In the genomic region with DNA sequence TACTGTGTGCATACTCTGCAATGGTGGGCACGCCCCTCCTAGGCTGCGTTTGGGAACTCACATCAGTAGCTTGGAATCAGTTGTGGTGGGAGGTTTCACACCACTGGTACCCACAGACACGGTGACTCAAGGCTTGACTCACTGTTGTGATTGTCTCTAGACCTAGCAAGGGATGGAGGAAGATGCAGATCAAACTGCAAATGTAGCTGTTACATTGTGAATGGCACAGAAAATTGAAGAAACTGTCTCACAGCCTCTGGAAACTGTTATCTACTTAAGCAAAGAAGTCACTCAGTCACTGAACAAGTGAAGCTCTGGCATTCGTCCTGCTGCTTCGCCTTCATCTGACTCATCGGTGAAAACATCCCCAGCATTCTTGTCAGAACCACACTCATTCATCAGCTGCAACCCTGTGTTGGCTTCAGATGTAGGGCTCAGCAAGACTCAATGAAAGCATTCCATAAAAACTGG, we compare ENCODE assay signal across 8 cellular contexts. TPM values are rescaled to one million over a fixed set of nuclear protein-coding genes. Genes with fewer than 3 reads are reported as not detected.
DNase-seq lines count a peak whose midpoint lies in the region; ATAC-seq and TF ChIP-seq lines count a peak whose summit lies in the region.

No MANE protein-coding gene starts in this region.

- peaks cover 30% of the 10 kb centered on the region for H3K4me1 Mint-ChIP-seq in activated naive CD8-positive, alpha-beta T cell treated with anti-CD3 and anti-CD28 coated beads for 36 hours
- peaks cover 6% of the 10 kb centered on the region for H3K4me1 Mint-ChIP-seq in mesothelial cell of epicardium
- H3K4me1 Mint-ChIP-seq in stimulated activated naive CD8-positive, alpha-beta T cell treated with anti-CD3 and anti-CD28 coated beads, Interleukin-15, Interleukin-2, amounts not matched to agents 100 ng/mL and 50 ng/mL, for 24 hours (ENCODE audit: low read depth), result peaks cover 48% of the 10 kb centered on the region

- H3K27ac ChIP-seq in SJSA1, result peak overlapping the region; percentile 64
- H3K27ac ChIP-seq in esophagus squamous epithelium, result no peak overlapping the region
- H3K27ac ChIP-seq in testis, result no peak overlapping the region

- intact Hi-C loops in esophagus squamous epithelium (cut with DNase I), result no loop called here
- intact Hi-C loops in testis (cut with DNase I; ENCODE audit: low total_unique reads), result no loop called here

- 15 to 17% methylated on average over 6 of the region's 6 CpGs for WGBS in esophagus squamous epithelium, 2 donors
- 65 to 71% methylated on average over 6 of the region's 6 CpGs for WGBS in testis, 2 donors

- TF ChIP-seq CTCF in AG10803 (conservative IDR thresholded peaks at IDR 0.05; ENCODE audit: low read length), result no peak
- no peak for TF ChIP-seq CTCF in mesothelial cell of epicardium (IDR thresholded peaks at IDR 0.05; ENCODE audit: unreplicated experiment)
- TF ChIP-seq CTCF in esophagus squamous epithelium (IDR thresholded peaks at IDR 0.05), result no peak
- no peak for TF ChIP-seq CTCF in testis (IDR thresholded peaks at IDR 0.05)

- DNase-seq in AG10803 (ENCODE audit: low read depth) (peak; percentile 98), SJSA1 (ENCODE audit: low read depth in 1 of 2, low spot score in 2 of 2) (peak; percentile 92), mesothelial cell of epicardium (ENCODE audit: low spot score in 2 of 2, unreplicated experiment in 2 of 2) (no peak), esophagus squamous epithelium (lab: John Stamatoyannopoulos, UW) (no peak), testis (no peak)
- DNase-seq in activated naive CD8-positive, alpha-beta T cell treated with anti-CD3 and anti-CD28 coated beads for 36 hours, result peak; percentile 77

- H3K4me3 Mint-ChIP-seq in activated naive CD8-positive, alpha-beta T cell treated with anti-CD3 and anti-CD28 coated beads for 36 hours, result no peak overlapping the region
- H3K4me3 Mint-ChIP-seq in mesothelial cell of epicardium, result no peak overlapping the region
- peak overlapping the region; percentile 40 for H3K4me3 Mint-ChIP-seq in stimulated activated naive CD8-positive, alpha-beta T cell treated with anti-CD3 and anti-CD28 coated beads, Interleukin-15, Interleukin-2, amounts not matched to agents 100 ng/mL and 50 ng/mL, for 24 hours

- TF ChIP-seq POLR2A in esophagus squamous epithelium (IDR thresholded peaks at IDR 0.05), result no peak
- TF ChIP-seq POLR2A in testis (IDR thresholded peaks at IDR 0.05), result no peak

- no peak overlapping the region for H3K27ac Mint-ChIP-seq in activated naive CD8-positive, alpha-beta T cell treated with anti-CD3 and anti-CD28 coated beads for 36 hours
- H3K27ac Mint-ChIP-seq in mesothelial cell of epicardium, result peak overlapping the region; percentile 65
- H3K27ac Mint-ChIP-seq in stimulated activated naive CD8-positive, alpha-beta T cell treated with anti-CD3 and anti-CD28 coated beads, Interleukin-15, Interleukin-2, amounts not matched to agents 100 ng/mL and 50 ng/mL, for 24 hours, result peak overlapping the region; percentile 73

- no peaks in the 10 kb centered on the region for H3K36me3 ChIP-seq in SJSA1
- peaks cover 0 to 6% (median 0%) of the 10 kb centered on the region in 3 donors for H3K36me3 ChIP-seq in esophagus squamous epithelium
- H3K36me3 ChIP-seq in testis (ENCODE audit: low read depth, missing control alignments), result no peaks in the 10 kb centered on the region

- H3K4me3 ChIP-seq in AG10803 (ENCODE audit: low read length) (no peak overlapping the region), SJSA1 (no peak overlapping the region), esophagus squamous epithelium (no peak overlapping the region), testis (no peak overlapping the region)

- no peaks in the 10 kb centered on the region for H3K27me3 Mint-ChIP-seq in activated naive CD8-positive, alpha-beta T cell treated with anti-CD3 and anti-CD28 coated beads for 36 hours
- no peaks in the 10 kb centered on the region for H3K27me3 Mint-ChIP-seq in mesothelial cell of epicardium (ENCODE audit: low read depth)
- H3K27me3 Mint-ChIP-seq in stimulated activated naive CD8-positive, alpha-beta T cell treated with anti-CD3 and anti-CD28 coated beads, Interleukin-15, Interleukin-2, amounts not matched to agents 100 ng/mL and 50 ng/mL, for 24 hours, result peaks cover 9% of the 10 kb centered on the region

- ATAC-seq in GM21529 (IDR thresholded peaks at IDR 0.05; ENCODE audit: unreplicated experiment), result no peak

- H3K36me3 Mint-ChIP-seq in activated naive CD8-positive, alpha-beta T cell treated with anti-CD3 and anti-CD28 coated beads for 36 hours, result no peaks in the 10 kb centered on the region
- no peaks in the 10 kb centered on the region for H3K36me3 Mint-ChIP-seq in mesothelial cell of epicardium
- H3K36me3 Mint-ChIP-seq in stimulated activated naive CD8-positive, alpha-beta T cell treated with anti-CD3 and anti-CD28 coated beads, Interleukin-15, Interleukin-2, amounts not matched to agents 100 ng/mL and 50 ng/mL, for 24 hours (ENCODE audit: low read depth), result no peaks in the 10 kb centered on the region

- H3K4me1 ChIP-seq in SJSA1 (replicated peaks) (peaks cover 37% of the 10 kb centered on the region), esophagus squamous epithelium (peaks cover 0 to 17% (median 7%) of the 10 kb centered on the region in 3 donors), testis (no peaks in the 10 kb centered on the region)

- no peaks in the 10 kb centered on the region for H3K27me3 ChIP-seq in SJSA1 (replicated peaks)
- H3K27me3 ChIP-seq in esophagus squamous epithelium, result peaks cover 0 to 17% (median 0%) of the 10 kb centered on the region in 4 donors
- no peaks in the 10 kb centered on the region for H3K27me3 ChIP-seq in testis

- H3K9me3 ChIP-seq in SJSA1 (replicated peaks), result no peaks in the 10 kb centered on the region
- H3K9me3 ChIP-seq in esophagus squamous epithelium, result no peaks in the 10 kb centered on the region
- H3K9me3 ChIP-seq in testis, result no peaks in the 10 kb centered on the region

- no peaks in the 10 kb centered on the region for H3K9me3 Mint-ChIP-seq in activated naive CD8-positive, alpha-beta T cell treated with anti-CD3 and anti-CD28 coated beads for 36 hours
- H3K9me3 Mint-ChIP-seq in mesothelial cell of epicardium, result no peaks in the 10 kb centered on the region
- no peaks in the 10 kb centered on the region for H3K9me3 Mint-ChIP-seq in stimulated activated naive CD8-positive, alpha-beta T cell treated with anti-CD3 and anti-CD28 coated beads, Interleukin-15, Interleukin-2, amounts not matched to agents 100 ng/mL and 50 ng/mL, for 24 hours

RNA-seq across cellular contexts. Expression of a gene that starts 59.5 kb away (rescaled TPM):
- 32.6 and 42.0 TPM in 2 replicates for total RNA-seq in SJSA1 (2014; rRNA removed; shearing (Covaris generic))
- total RNA-seq in activated naive CD8-positive, alpha-beta T cell treated with anti-CD3 and anti-CD28 coated beads for 36 hours, result 10 to 100 TPM; 11.6 to 13.3 TPM
- total RNA-seq in mesothelial cell of epicardium (62.5 to 64.7 TPM (median 63.4 TPM) in 3 replicates), esophagus squamous epithelium (10 to 100 TPM in 2 of 4 donors, 1 to 10 TPM in 2; 7.9 to 11.4 (median 9.4) TPM), testis (10 to 100 TPM; 49.9 to 55.9 TPM)
- 63.3 TPM for polyA plus RNA-seq in testis (ENCODE audit: insufficient read depth, low read depth, low replicate concordance)

Comparison
In these comparisons a context has a peak if more than half of its experiments do, and no peak if none do; other contexts are left out.
1. DNase-seq: peak in AG10803 (single experiment), SJSA1 (2 of 2) and activated naive CD8-positive, alpha-beta T cell treated with anti-CD3 and anti-CD28 coated beads for 36 hours (single experiment); none in mesothelial cell of epicardium (0 of 2), esophagus squamous epithelium (single experiment) and testis (single experiment).